In genomic region chr5:102754499-102755424, GRCh38 we compare ENCODE assay signal across 8 cellular contexts. TPM values are rescaled to one million over a fixed set of nuclear protein-coding genes. Genes with fewer than 3 reads are reported as not detected.
DNase-seq lines count a peak whose midpoint lies in the region; ATAC-seq, FAIRE-seq and TF ChIP-seq lines count a peak whose summit lies in the region.

PAM (plus strand) TSS chr5:102755305; CDS start chr5:102866196, 110,891 bp downstream.

- H3K4me1 ChIP-seq in esophagus squamous epithelium = peaks cover 9 to 38% (median 21%) of the 10 kb centered on the region in 3 donors

- H3K36me3 ChIP-seq in esophagus squamous epithelium = no peaks in the 10 kb centered on the region

- FAIRE-seq in D721Med (lab: Jason Lieb, UNC) = no peak

- H3K27me3 ChIP-seq in esophagus squamous epithelium = peaks cover 0 to 18% (median 0%) of the 10 kb centered on the region in 4 donors

- peaks cover 5 to 8% of the 10 kb centered on the region in 2 donors for H3K36me3 Mint-ChIP-seq in activated T-cell treated with anti-CD3 and anti-CD28 coated beads, Interleukin-2, amount 50 U/mL, for 72 hours (ENCODE audit: insufficient read depth in 2 of 2)
- no peaks in the 10 kb centered on the region for H3K36me3 Mint-ChIP-seq in naive thymus-derived CD8-positive, alpha-beta T cell

- POLR2A ChIA-PET in naive thymus-derived CD8-positive, alpha-beta T cell (lab: Charles Lee) = interaction anchor here (3.1 kb wide), 1 partner anchor 365 kb away, joined by 8 read pairs; the partner anchor contains the start of genes GIN1 and PPIP5K2

- H3K9me3 Mint-ChIP-seq in activated T-cell treated with anti-CD3 and anti-CD28 coated beads, Interleukin-2, amount 50 U/mL, for 72 hours = no peaks in the 10 kb centered on the region
- no peaks in the 10 kb centered on the region for H3K9me3 Mint-ChIP-seq in naive thymus-derived CD8-positive, alpha-beta T cell

- no peaks in the 10 kb centered on the region for H3K9me3 ChIP-seq in esophagus squamous epithelium

- peak in 2 of 4 donors; percentile 44 to 73 for TF ChIP-seq POLR2A in esophagus squamous epithelium (IDR thresholded peaks at IDR 0.05)

- intact Hi-C loops in esophagus squamous epithelium (cut with DNase I) = no loop called here

- H3K4me3 ChIP-seq in esophagus squamous epithelium = peak within 1 kb of the TSS; percentile 62 to 94 (median 81)

- H3K4me3 Mint-ChIP-seq in activated T-cell treated with anti-CD3 and anti-CD28 coated beads, Interleukin-2, amount 50 U/mL, for 72 hours = peak within 1 kb of the TSS; percentile 97 to 98
- H3K4me3 Mint-ChIP-seq in naive thymus-derived CD8-positive, alpha-beta T cell = peak within 1 kb of the TSS; percentile 87 to 97 (median 94)

- peaks cover 18% of the 10 kb centered on the region for H3K27me3 Mint-ChIP-seq in activated T-cell treated with anti-CD3 and anti-CD28 coated beads, Interleukin-2, amount 50 U/mL, for 72 hours (ENCODE audit: low read depth)
- peaks cover 5 to 20% (median 11%) of the 10 kb centered on the region in 5 donors for H3K27me3 Mint-ChIP-seq in naive thymus-derived CD8-positive, alpha-beta T cell

- DNase-seq in D721Med (ENCODE audit: insufficient read length, low spot score) = peak; percentile 48
- peak; percentile 41 for DNase-seq in HS-5 (ENCODE audit: low read depth)
- DNase-seq in RKO (ENCODE audit: low spot score) = peak; percentile 75
- peak; percentile 85 to 88 for DNase-seq in activated T-cell treated with anti-CD3 and anti-CD28 coated beads, Interleukin-2, amount 50 U/mL, for 72 hours
- DNase-seq in esophagus squamous epithelium (lab: John Stamatoyannopoulos, UW) = peak; percentile 20
- peak; percentile 30 to 75 (median 58) for DNase-seq in naive thymus-derived CD8-positive, alpha-beta T cell
- DNase-seq in stimulated activated naive CD8-positive, alpha-beta T cell treated with anti-CD3 and anti-CD28 coated beads, Interleukin-15, Interleukin-2, amounts not matched to agents 100 U/mL and 50 U/mL, for 24 hours = peak; percentile 86

- H3K4me1 Mint-ChIP-seq in activated T-cell treated with anti-CD3 and anti-CD28 coated beads, Interleukin-2, amount 50 U/mL, for 72 hours (ENCODE audit: low read depth) = peaks cover 53% of the 10 kb centered on the region
- H3K4me1 Mint-ChIP-seq in naive thymus-derived CD8-positive, alpha-beta T cell = peaks cover 20 to 36% (median 31%) of the 10 kb centered on the region in 4 donors

- peak; percentile 74 for ATAC-seq in GM21360 (IDR thresholded peaks at IDR 0.05; ENCODE audit: unreplicated experiment)
- ATAC-seq in activated T-cell treated with anti-CD3 and anti-CD28 coated beads, Interleukin-2, amount 50 U/mL, for 72 hours (replicated peaks in 1 of 2) = peak; percentile 86 to 89
- peak; percentile 74 to 91 for ATAC-seq in naive thymus-derived CD8-positive, alpha-beta T cell
- ATAC-seq in stimulated activated naive CD8-positive, alpha-beta T cell treated with anti-CD3 and anti-CD28 coated beads, Interleukin-15, Interleukin-2, amounts not matched to agents 100 U/mL and 50 U/mL, for 24 hours = peak; percentile 79

- TF ChIP-seq CTCF in D721Med (IDR thresholded peaks at IDR 0.05; ENCODE audit: insufficient read depth, missing control alignments) = no peak
- no peak for TF ChIP-seq CTCF in esophagus squamous epithelium (IDR thresholded peaks at IDR 0.05)

- H3K27ac ChIP-seq in esophagus squamous epithelium = peak within 1 kb of the TSS; percentile 70 to 85 (median 80)

- 0 to 1% methylated on average over 7 to 12 of the region's 77 CpGs for WGBS in esophagus squamous epithelium, 2 donors

- H3K27ac Mint-ChIP-seq in activated T-cell treated with anti-CD3 and anti-CD28 coated beads, Interleukin-2, amount 50 U/mL, for 72 hours = peak within 1 kb of the TSS; percentile 99
- peak within 1 kb of the TSS; percentile 64 to 96 (median 92) for H3K27ac Mint-ChIP-seq in naive thymus-derived CD8-positive, alpha-beta T cell

RNA-seq across cellular contexts. Expression of gene PAM, which starts in this region (rescaled TPM):
- total RNA-seq in activated T-cell treated with anti-CD3 and anti-CD28 coated beads, Interleukin-2, amount 50 U/mL, for 72 hours = 10 to 100 TPM; 41.7 to 56.6 TPM
- 10 to 100 TPM; 33.0 to 88.5 (median 53.8) TPM for total RNA-seq in esophagus squamous epithelium
- 10 to 100 TPM in 1 of 2 experiments, 1 to 10 TPM in 1; 9.7 to 10.1 TPM for total RNA-seq in naive thymus-derived CD8-positive, alpha-beta T cell
- 10 to 100 TPM in 1 of 3 donors, 1 to 10 TPM in 2; 8.0 to 15.9 (median 8.1) TPM for polyA plus RNA-seq in naive thymus-derived CD8-positive, alpha-beta T cell

Comparison
In these comparisons a context has a peak if more than half of its experiments do, and no peak if none do; other contexts are left out.
1. Peak in every context shown above with its lines: DNase-seq, ATAC-seq, H3K4me3 ChIP-seq and H3K27ac ChIP-seq.
2. DNase-seq: peak in every context shown above with its lines; median percentile 86 in activated T-cell treated with anti-CD3 and anti-CD28 coated beads, Interleukin-2, amount 50 U/mL, for 72 hours; 86 in stimulated activated naive CD8-positive, alpha-beta T cell treated with anti-CD3 and anti-CD28 coated beads, Interleukin-15, Interleukin-2, amounts not matched to agents 100 U/mL and 50 U/mL, for 24 hours; 75 in RKO; 58 in naive thymus-derived CD8-positive, alpha-beta T cell; 48 in D721Med; 41 in HS-5; 20 in esophagus squamous epithelium.